In the genomic region with DNA sequence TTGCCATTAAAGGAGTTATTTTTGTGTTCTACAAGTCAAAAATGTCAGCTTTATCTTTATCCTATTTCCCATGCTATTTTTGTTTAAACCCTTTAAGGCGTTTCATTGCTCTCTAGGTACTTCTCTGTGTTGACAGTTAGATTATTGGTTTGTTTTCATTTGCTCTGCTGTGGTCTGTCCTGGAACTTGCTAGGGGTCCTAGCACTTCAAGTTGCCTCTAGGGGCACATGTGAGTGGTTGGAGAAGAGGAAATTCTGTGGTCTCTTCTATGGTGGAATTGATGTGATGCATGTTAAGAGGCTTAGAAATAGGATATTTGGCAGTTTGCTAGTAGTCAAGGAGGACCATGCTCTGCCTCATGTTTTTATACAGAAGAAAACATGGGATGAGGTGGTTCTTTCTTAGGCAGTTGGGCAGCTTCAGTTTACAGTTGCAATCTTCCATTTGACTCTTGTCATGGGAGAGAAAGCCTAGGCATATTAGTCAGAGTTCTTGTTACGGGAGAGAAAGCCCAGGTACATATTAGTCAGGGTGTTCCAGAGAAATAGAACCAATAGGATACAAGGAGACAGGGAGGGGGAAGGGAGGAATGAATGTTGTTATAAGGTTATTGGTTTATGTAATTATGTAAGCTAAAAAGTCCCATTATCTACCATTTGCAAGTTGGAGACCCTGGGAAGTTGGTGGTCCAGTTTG, we compare ENCODE assay signal across 13 cellular contexts. TPM values are rescaled to one million over a fixed set of nuclear protein-coding genes. Genes with fewer than 3 reads are reported as not detected.
DNase-seq lines count a peak whose midpoint lies in the region; ATAC-seq and TF ChIP-seq lines count a peak whose summit lies in the region.
"Had no signal": no experiment of that assay in that cellular context is flagged by ENCODE, and none has a peak within 500 bp of the region (broad histone marks: within the 10 kb centered on the region; RNA-seq: fewer than 3 reads in every experiment).

No MANE protein-coding gene starts in this region.

- no peak overlapping the region for H3K4me3 Mint-ChIP-seq in WTC11

- H3K4me1 Mint-ChIP-seq in WTC11 = no peaks in the 10 kb centered on the region

- CTCF ChIA-PET in WTC11 (lab: Charles Lee) = no interaction called here

- no peak for TF ChIP-seq CTCF in WTC11 (IDR thresholded peaks at IDR 0.05)

- DNase-seq in DMS79 treated with DMSO at 0.1 percent for 48 hours (lab: John Stamatoyannopoulos, UW) = peak; percentile 84
- DNase-seq in HPDE6-E6E7 (ENCODE audit: extremely low spot score) = peak; percentile 39
- DNase-seq in WTC11 (ENCODE audit: low spot score) = no peak
- peak; percentile 21 for DNase-seq in iris pigment epithelial cell (ENCODE audit: low read depth)
- no peak for DNase-seq in NCI-H774 (lab: John Stamatoyannopoulos, UW)
- DNase-seq in NCI-H526 treated with DMSO at 0.1 percent for 48 hours (lab: John Stamatoyannopoulos, UW) = no peak
- DNase-seq: activated CD8-positive, alpha-beta memory T cell treated with anti-CD3 and anti-CD28 coated beads, Interleukin-2, amount 50 U/mL, for 48 hours; kidney glomerular epithelial cell; NCI-H1436; NCI-H526; stomach had no signal

- H3K36me3 Mint-ChIP-seq in WTC11 = peaks cover 13% of the 10 kb centered on the region

- H3K27ac Mint-ChIP-seq in WTC11 = no peak overlapping the region; the same call in 1 of the 2 replicates

- peak; percentile 75 for ATAC-seq in WTC11
- ATAC-seq in GM18519 (IDR thresholded peaks at IDR 0.05; ENCODE audit: low FRiP score, unreplicated experiment) = no peak
- ATAC-seq in HG03460 (IDR thresholded peaks at IDR 0.05; ENCODE audit: unreplicated experiment) = no peak

- no peaks in the 10 kb centered on the region for H3K27me3 Mint-ChIP-seq in WTC11 (ENCODE audit: low read depth)

- POLR2A ChIA-PET in WTC11 (lab: Charles Lee) = no interaction called here

- H3K9me3 Mint-ChIP-seq in WTC11 = no peaks in the 10 kb centered on the region

TF ChIP-seq in WTC11, 78 proteins besides CTCF, POLR2A, EP300 and RAD21 (continues in another document):
- TF ChIP-seq, protein P1, sequence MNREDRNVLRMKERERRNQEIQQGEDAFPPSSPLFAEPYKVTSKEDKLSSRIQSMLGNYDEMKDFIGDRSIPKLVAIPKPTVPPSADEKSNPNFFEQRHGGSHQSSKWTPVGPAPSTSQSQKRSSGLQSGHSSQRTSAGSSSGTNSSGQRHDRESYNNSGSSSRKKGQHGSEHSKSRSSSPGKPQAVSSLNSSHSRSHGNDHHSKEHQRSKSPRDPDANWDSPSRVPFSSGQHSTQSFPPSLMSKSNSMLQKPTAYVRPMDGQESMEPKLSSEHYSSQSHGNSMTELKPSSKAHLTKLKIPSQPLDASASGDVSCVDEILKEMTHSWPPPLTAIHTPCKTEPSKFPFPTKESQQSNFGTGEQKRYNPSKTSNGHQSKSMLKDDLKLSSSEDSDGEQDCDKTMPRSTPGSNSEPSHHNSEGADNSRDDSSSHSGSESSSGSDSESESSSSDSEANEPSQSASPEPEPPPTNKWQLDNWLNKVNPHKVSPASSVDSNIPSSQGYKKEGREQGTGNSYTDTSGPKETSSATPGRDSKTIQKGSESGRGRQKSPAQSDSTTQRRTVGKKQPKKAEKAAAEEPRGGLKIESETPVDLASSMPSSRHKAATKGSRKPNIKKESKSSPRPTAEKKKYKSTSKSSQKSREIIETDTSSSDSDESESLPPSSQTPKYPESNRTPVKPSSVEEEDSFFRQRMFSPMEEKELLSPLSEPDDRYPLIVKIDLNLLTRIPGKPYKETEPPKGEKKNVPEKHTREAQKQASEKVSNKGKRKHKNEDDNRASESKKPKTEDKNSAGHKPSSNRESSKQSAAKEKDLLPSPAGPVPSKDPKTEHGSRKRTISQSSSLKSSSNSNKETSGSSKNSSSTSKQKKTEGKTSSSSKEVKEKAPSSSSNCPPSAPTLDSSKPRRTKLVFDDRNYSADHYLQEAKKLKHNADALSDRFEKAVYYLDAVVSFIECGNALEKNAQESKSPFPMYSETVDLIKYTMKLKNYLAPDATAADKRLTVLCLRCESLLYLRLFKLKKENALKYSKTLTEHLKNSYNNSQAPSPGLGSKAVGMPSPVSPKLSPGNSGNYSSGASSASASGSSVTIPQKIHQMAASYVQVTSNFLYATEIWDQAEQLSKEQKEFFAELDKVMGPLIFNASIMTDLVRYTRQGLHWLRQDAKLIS (CRISPR knock-in tag; IDR thresholded peaks at IDR 0.05; ENCODE audit: borderline replicate concordance) = no peak
- no peak for TF ChIP-seq JAZF1 (CRISPR knock-in tag; IDR thresholded peaks at IDR 0.05)
- no peak for TF ChIP-seq ZNF423 (CRISPR knock-in tag; IDR thresholded peaks at IDR 0.05)
- TF ChIP-seq, protein P2, sequence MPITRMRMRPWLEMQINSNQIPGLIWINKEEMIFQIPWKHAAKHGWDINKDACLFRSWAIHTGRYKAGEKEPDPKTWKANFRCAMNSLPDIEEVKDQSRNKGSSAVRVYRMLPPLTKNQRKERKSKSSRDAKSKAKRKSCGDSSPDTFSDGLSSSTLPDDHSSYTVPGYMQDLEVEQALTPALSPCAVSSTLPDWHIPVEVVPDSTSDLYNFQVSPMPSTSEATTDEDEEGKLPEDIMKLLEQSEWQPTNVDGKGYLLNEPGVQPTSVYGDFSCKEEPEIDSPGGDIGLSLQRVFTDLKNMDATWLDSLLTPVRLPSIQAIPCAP (CRISPR knock-in tag; IDR thresholded peaks at IDR 0.05) = no peak
- TF ChIP-seq, protein P3, sequence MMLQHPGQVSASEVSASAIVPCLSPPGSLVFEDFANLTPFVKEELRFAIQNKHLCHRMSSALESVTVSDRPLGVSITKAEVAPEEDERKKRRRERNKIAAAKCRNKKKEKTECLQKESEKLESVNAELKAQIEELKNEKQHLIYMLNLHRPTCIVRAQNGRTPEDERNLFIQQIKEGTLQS (CRISPR knock-in tag; conservative IDR thresholded peaks at IDR 0.05) = no peak
- no peak for TF ChIP-seq SMAD3 (CRISPR knock-in tag; IDR thresholded peaks at IDR 0.05; ENCODE audit: borderline replicate concordance)
- no peak for TF ChIP-seq ZNF317 (CRISPR knock-in tag; IDR thresholded peaks at IDR 0.05; ENCODE audit: borderline replicate concordance, low read depth)
- TF ChIP-seq ZNF396 (CRISPR knock-in tag; IDR thresholded peaks at IDR 0.05; ENCODE audit: borderline replicate concordance) = no peak
- TF ChIP-seq, protein P4, sequence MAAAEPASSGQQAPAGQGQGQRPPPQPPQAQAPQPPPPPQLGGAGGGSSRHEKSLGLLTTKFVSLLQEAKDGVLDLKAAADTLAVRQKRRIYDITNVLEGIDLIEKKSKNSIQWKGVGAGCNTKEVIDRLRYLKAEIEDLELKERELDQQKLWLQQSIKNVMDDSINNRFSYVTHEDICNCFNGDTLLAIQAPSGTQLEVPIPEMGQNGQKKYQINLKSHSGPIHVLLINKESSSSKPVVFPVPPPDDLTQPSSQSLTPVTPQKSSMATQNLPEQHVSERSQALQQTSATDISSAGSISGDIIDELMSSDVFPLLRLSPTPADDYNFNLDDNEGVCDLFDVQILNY (CRISPR knock-in tag; IDR thresholded peaks at IDR 0.05) = no peak
- no peak for TF ChIP-seq RELA (CRISPR knock-in tag; IDR thresholded peaks at IDR 0.05; ENCODE audit: borderline replicate concordance)
- TF ChIP-seq, protein P5, sequence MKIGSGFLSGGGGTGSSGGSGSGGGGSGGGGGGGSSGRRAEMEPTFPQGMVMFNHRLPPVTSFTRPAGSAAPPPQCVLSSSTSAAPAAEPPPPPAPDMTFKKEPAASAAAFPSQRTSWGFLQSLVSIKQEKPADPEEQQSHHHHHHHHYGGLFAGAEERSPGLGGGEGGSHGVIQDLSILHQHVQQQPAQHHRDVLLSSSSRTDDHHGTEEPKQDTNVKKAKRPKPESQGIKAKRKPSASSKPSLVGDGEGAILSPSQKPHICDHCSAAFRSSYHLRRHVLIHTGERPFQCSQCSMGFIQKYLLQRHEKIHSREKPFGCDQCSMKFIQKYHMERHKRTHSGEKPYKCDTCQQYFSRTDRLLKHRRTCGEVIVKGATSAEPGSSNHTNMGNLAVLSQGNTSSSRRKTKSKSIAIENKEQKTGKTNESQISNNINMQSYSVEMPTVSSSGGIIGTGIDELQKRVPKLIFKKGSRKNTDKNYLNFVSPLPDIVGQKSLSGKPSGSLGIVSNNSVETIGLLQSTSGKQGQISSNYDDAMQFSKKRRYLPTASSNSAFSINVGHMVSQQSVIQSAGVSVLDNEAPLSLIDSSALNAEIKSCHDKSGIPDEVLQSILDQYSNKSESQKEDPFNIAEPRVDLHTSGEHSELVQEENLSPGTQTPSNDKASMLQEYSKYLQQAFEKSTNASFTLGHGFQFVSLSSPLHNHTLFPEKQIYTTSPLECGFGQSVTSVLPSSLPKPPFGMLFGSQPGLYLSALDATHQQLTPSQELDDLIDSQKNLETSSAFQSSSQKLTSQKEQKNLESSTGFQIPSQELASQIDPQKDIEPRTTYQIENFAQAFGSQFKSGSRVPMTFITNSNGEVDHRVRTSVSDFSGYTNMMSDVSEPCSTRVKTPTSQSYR (CRISPR knock-in tag; IDR thresholded peaks at IDR 0.05) = no peak
- TF ChIP-seq ATF1 (CRISPR knock-in tag; IDR thresholded peaks at IDR 0.05) = no peak
- no peak for TF ChIP-seq RORB (CRISPR knock-in tag; IDR thresholded peaks at IDR 0.05)
- TF ChIP-seq, protein P6, sequence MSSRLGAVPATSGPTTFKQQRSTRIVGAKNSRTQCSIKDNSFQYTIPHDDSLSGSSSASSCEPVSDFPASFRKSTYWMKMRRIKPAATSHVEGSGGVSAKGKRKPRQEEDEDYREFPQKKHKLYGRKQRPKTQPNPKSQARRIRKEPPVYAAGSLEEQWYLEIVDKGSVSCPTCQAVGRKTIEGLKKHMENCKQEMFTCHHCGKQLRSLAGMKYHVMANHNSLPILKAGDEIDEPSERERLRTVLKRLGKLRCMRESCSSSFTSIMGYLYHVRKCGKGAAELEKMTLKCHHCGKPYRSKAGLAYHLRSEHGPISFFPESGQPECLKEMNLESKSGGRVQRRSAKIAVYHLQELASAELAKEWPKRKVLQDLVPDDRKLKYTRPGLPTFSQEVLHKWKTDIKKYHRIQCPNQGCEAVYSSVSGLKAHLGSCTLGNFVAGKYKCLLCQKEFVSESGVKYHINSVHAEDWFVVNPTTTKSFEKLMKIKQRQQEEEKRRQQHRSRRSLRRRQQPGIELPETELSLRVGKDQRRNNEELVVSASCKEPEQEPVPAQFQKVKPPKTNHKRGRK (CRISPR knock-in tag; IDR thresholded peaks at IDR 0.05; ENCODE audit: borderline replicate concordance) = no peak
- TF ChIP-seq, protein P7, sequence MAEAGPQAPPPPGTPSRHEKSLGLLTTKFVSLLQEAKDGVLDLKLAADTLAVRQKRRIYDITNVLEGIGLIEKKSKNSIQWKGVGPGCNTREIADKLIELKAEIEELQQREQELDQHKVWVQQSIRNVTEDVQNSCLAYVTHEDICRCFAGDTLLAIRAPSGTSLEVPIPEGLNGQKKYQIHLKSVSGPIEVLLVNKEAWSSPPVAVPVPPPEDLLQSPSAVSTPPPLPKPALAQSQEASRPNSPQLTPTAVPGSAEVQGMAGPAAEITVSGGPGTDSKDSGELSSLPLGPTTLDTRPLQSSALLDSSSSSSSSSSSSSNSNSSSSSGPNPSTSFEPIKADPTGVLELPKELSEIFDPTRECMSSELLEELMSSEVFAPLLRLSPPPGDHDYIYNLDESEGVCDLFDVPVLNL (CRISPR knock-in tag; IDR thresholded peaks at IDR 0.05; ENCODE audit: borderline replicate concordance, low read depth) = no peak
- no peak for TF ChIP-seq NFYB (CRISPR knock-in tag; conservative IDR thresholded peaks at IDR 0.05; ENCODE audit: low read depth)

RNA-seq across cellular contexts. Expression of a gene that starts 14.4 kb away (rescaled TPM):
- total RNA-seq in WTC11 (2021) = 39.6 to 42.6 TPM (median 40.8 TPM) in 3 replicates

RNA-seq across cellular contexts. Expression of a gene that starts 14.7 kb away (rescaled TPM):
- total RNA-seq in WTC11 (2021) = 27.9 to 29.9 TPM (median 29.4 TPM) in 3 replicates

Comparison
In these comparisons a context has a peak if more than half of its experiments do, and no peak if none do; other contexts are left out.
1. DNase-seq: peak in DMS79 treated with DMSO at 0.1 percent for 48 hours (single experiment), HPDE6-E6E7 (single experiment) and iris pigment epithelial cell (single experiment); none in WTC11 (single experiment), NCI-H774 (single experiment) and NCI-H526 treated with DMSO at 0.1 percent for 48 hours (single experiment).